In the genomic region with DNA sequence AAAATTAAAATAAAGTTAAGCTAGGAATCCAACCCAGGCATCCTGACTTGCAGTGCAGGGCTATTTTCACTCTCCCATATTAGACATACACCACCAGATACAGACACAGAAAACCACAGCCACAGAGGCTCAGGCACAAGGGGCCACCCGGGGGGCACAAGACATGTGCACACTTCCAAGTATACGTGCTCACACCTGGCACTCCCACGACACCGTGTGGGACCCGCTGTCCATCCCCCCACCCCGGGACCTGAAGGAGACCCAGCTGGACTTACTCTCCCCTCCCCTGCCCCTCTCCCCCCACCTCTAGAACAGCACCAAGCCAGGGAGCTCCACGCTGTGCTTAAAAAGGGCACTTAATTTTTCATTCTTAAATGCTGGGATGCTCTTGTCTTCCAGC, we compare ENCODE assay signal across 19 cellular contexts.
"Had no signal": no experiment of that assay in that cellular context is flagged by ENCODE, and none has a peak within 500 bp of the region (broad histone marks: within the 10 kb centered on the region; RNA-seq: fewer than 3 reads in every experiment).

No MANE protein-coding gene starts in this region.

- DNase-seq: KBM-7, MV-4-11, NCI-H1092, NCI-H1105 treated with DMSO at 0.1 percent for 48 hours, NCI-H1417 treated with DMSO at 0.1 percent for 48 hours, NCI-H146, NCI-H187, NCI-H2029, NCI-H2081 treated with DMSO at 0.1 percent for 48 hours, NCI-H2171, NCI-H226, NCI-H446, NCI-H510A, NCI-H524 treated with DMSO at 0.1 percent for 48 hours, NCI-H69, NCI-H774, RPMI8226, SHP77 had no signal

- ATAC-seq: SK-N-SH treated with all-trans-retinoic acid at 6 μM for 48 hours had no signal
